Comparison of ENCODE assay signal across 13 cellular contexts in genomic region chr17:38600906-38601305, GRCh38. TPM values are rescaled to one million over a fixed set of nuclear protein-coding genes. Genes with fewer than 3 reads are reported as not detected.
DNase-seq lines count a peak whose midpoint lies in the region; TF ChIP-seq lines count a peak whose summit lies in the region.
"Had no signal": no experiment of that assay in that cellular context is flagged by ENCODE, and none has a peak within 500 bp of the region (broad histone marks: within the 10 kb centered on the region; RNA-seq: fewer than 3 reads in every experiment).

No MANE protein-coding gene starts in this region.

- H3K27ac Mint-ChIP-seq in endodermal cell, result peak overlapping the region; percentile 30
- no peak overlapping the region for H3K27ac Mint-ChIP-seq in nephron progenitor cell
- H3K27ac Mint-ChIP-seq: activated CD8-positive, alpha-beta T cell treated with anti-CD3 and anti-CD28 coated beads for 36 hours; activated T-cell treated with anti-CD3 and anti-CD28 coated beads, Interleukin-2, amount 50 U/mL, for 72 hours; memory B cell had no signal

- no peaks in the 10 kb centered on the region for H3K9me3 ChIP-seq in endodermal cell (ENCODE audit: control insufficient read depth, low read length)
- H3K9me3 ChIP-seq: sigmoid colon had no signal

- TF ChIP-seq CTCF in endodermal cell (conservative IDR thresholded peaks at IDR 0.05) (no peak), nephron progenitor cell (IDR thresholded peaks at IDR 0.05) (no peak)

- H3K4me1 ChIP-seq in endodermal cell (ENCODE audit: control insufficient read depth, insufficient read depth, low read length), result peaks cover 27% of the 10 kb centered on the region

- H3K4me1 Mint-ChIP-seq in endodermal cell (peaks cover 42% of the 10 kb centered on the region), nephron progenitor cell (peaks cover 75% of the 10 kb centered on the region)

- no peak for TF ChIP-seq EP300 in Ishikawa (IDR thresholded peaks at IDR 0.05; ENCODE audit: borderline replicate concordance)

- no peak overlapping the region for H3K4me3 ChIP-seq in endodermal cell (ENCODE audit: low read length)
- H3K4me3 ChIP-seq: sigmoid colon had no signal

- H3K27ac ChIP-seq in endodermal cell (ENCODE audit: low read depth, low read length), result no peak overlapping the region
- H3K27ac ChIP-seq: sigmoid colon had no signal

- peak overlapping the region; percentile 52 for H3K4me3 Mint-ChIP-seq in endodermal cell
- H3K4me3 Mint-ChIP-seq in nephron progenitor cell, result peak overlapping the region; percentile 65
- H3K4me3 Mint-ChIP-seq: activated CD8-positive, alpha-beta T cell treated with anti-CD3 and anti-CD28 coated beads for 36 hours; activated T-cell treated with anti-CD3 and anti-CD28 coated beads, Interleukin-2, amount 50 U/mL, for 72 hours; memory B cell had no signal

- H3K36me3 Mint-ChIP-seq in endodermal cell (ENCODE audit: low read depth), result no peaks in the 10 kb centered on the region
- no peaks in the 10 kb centered on the region for H3K36me3 Mint-ChIP-seq in nephron progenitor cell (ENCODE audit: low read depth)
- H3K36me3 Mint-ChIP-seq: memory B cell had no signal

- H3K9ac ChIP-seq in endodermal cell (ENCODE audit: extremely low read depth, low read length, poor library complexity, severe bottlenecking), result no peak overlapping the region

- no peak for TF ChIP-seq RAD21 in Ishikawa (IDR thresholded peaks at IDR 0.05; ENCODE audit: low read depth)

- no peaks in the 10 kb centered on the region for H3K36me3 ChIP-seq in endodermal cell (ENCODE audit: control insufficient read depth, insufficient read depth, low read length)
- H3K36me3 ChIP-seq: sigmoid colon had no signal

- peak; percentile 70 for DNase-seq in ELF-1 (ENCODE audit: low read depth, low spot score)
- peak; percentile 91 for DNase-seq in endodermal cell
- no peak for DNase-seq in nephron progenitor cell
- no peak for DNase-seq in SKM-1 (lab: John Stamatoyannopoulos, UW; ENCODE audit: unreplicated experiment)
- no peak for DNase-seq in SW 1271 (lab: John Stamatoyannopoulos, UW)
- DNase-seq in DMS79 (lab: John Stamatoyannopoulos, UW), result no peak
- DNase-seq: activated T-cell treated with anti-CD3 and anti-CD28 coated beads, Interleukin-2, amount 50 U/mL, for 72 hours; sigmoid colon; stimulated activated CD4-positive, alpha-beta T cell treated with anti-CD3 and anti-CD28 coated beads, Interleukin-1b, Interleukin-23, amount 100 ng/mL, for 48 hours had no signal

- H3K9me3 Mint-ChIP-seq in endodermal cell (no peaks in the 10 kb centered on the region), nephron progenitor cell (no peaks in the 10 kb centered on the region)
- H3K9me3 Mint-ChIP-seq: activated CD8-positive, alpha-beta T cell treated with anti-CD3 and anti-CD28 coated beads for 36 hours; activated T-cell treated with anti-CD3 and anti-CD28 coated beads, Interleukin-2, amount 50 U/mL, for 72 hours; memory B cell had no signal

- WGBS in endodermal cell (ENCODE audit: insufficient coverage in 1 of 2, insufficient read length in 1 of 2), 2 experiments, result 74 to 76% methylated on average over 5 to 8 of the region's 8 CpGs

- H3K27me3 ChIP-seq in endodermal cell (ENCODE audit: control insufficient read depth, insufficient read depth, low read length, poor library complexity, severe bottlenecking), result peaks cover 5% of the 10 kb centered on the region

- H3K27me3 Mint-ChIP-seq in endodermal cell (ENCODE audit: insufficient read depth) (peaks cover 56% of the 10 kb centered on the region), nephron progenitor cell (ENCODE audit: low read depth, poor library complexity) (peaks cover 48% of the 10 kb centered on the region)

TF ChIP-seq in Ishikawa, 13 proteins besides CTCF, POLR2A, EP300 and RAD21:
- TF ChIP-seq CEBPB (IDR thresholded peaks at IDR 0.05), result no peak
- TF ChIP-seq CREB1 (IDR thresholded peaks at IDR 0.05; ENCODE audit: low read depth), result no peak
- peak; percentile 71; the same call in 1 of the 2 replicates for TF ChIP-seq EGR1 (IDR thresholded peaks at IDR 0.05)
- no peak for TF ChIP-seq TCF12 (IDR thresholded peaks at IDR 0.05; ENCODE audit: low read depth)
- TF ChIP-seq TAF1 (IDR thresholded peaks at IDR 0.05; ENCODE audit: low read depth), result no peak
- peak; percentile 54 for TF ChIP-seq TEAD4 (IDR thresholded peaks at IDR 0.05)
- TF ChIP-seq ZBTB7A (IDR thresholded peaks at IDR 0.05; ENCODE audit: low read depth), result no peak
- peak; percentile 62; the same call in 1 of the 2 replicates for TF ChIP-seq NFIC (IDR thresholded peaks at IDR 0.05)

RNA-seq across cellular contexts. Expression of gene SRCIN1, which starts 4.8 kb away (rescaled TPM):
- total RNA-seq in endodermal cell, result 1 to 10 TPM; 2.8 to 5.9 TPM
- polyA plus RNA-seq in endodermal cell (2013, experiment 1 of 2), result 13.0 TPM
- 12.7 TPM for polyA plus RNA-seq in endodermal cell (2013, experiment 2 of 2)
- total RNA-seq: RPMI7951 had no signal

Comparison
In these comparisons a context has a peak if more than half of its experiments do, and no peak if none do; other contexts are left out.
1. DNase-seq: peak in ELF-1 (single experiment) and endodermal cell (single experiment); none in nephron progenitor cell (single experiment), SKM-1 (single experiment), SW 1271 (0 of 2) and DMS79 (single experiment).